In genomic region chr22:23744485-23744884, GRCh38 we compare ENCODE assay signal across 29 cellular contexts. TPM values are rescaled to one million over a fixed set of nuclear protein-coding genes. Genes with fewer than 3 reads are reported as not detected.
"Had no signal": no experiment of that assay in that cellular context is flagged by ENCODE, and none has a peak within 500 bp of the region (broad histone marks: within the 10 kb centered on the region; RNA-seq: fewer than 3 reads in every experiment).

No MANE protein-coding gene starts in this region.

- ATAC-seq: natural killer cell; pancreas; stimulated activated effector memory CD8-positive, alpha-beta T cell treated with anti-CD3 and anti-CD28 coated beads, Interleukin-12 subunit alpha, Interleukin-12 subunit beta, amount 100 ng/mL, for 72 hours had no signal

- H3K9me3 Mint-ChIP-seq: natural killer cell had no signal

- H3K4me1 Mint-ChIP-seq: mesothelial cell of epicardium had no signal

- H3K4me3 Mint-ChIP-seq: mesothelial cell of epicardium; natural killer cell; stimulated activated effector memory CD8-positive, alpha-beta T cell treated with anti-CD3 and anti-CD28 coated beads, Interleukin-12 subunit alpha, Interleukin-12 subunit beta, amount 100 ng/mL, for 72 hours had no signal

- H3K27ac Mint-ChIP-seq: mesothelial cell of epicardium; stimulated activated effector memory CD8-positive, alpha-beta T cell treated with anti-CD3 and anti-CD28 coated beads, Interleukin-12 subunit alpha, Interleukin-12 subunit beta, amount 100 ng/mL, for 72 hours had no signal

- H3K4me1 ChIP-seq: prostate gland, sigmoid colon, testis, transverse colon, vagina had no signal

- H3K27me3 Mint-ChIP-seq: naive B cell had no signal

- H3K9me3 ChIP-seq: pancreas, prostate gland, sigmoid colon, stomach, testis, thyroid gland, transverse colon, upper lobe of left lung, vagina had no signal

- H3K4me3 ChIP-seq: left ventricle myocardium inferior, lung, pancreas, prostate gland, sigmoid colon, spleen, stomach, testis, thyroid gland, transverse colon, upper lobe of left lung, vagina had no signal

- DNase-seq: islet precursor cell; left ventricle myocardium inferior; mesendoderm; naive B cell; natural killer cell; nucleus accumbens; pancreas; posterior cingulate gyrus; retina; right cardiac atrium; sigmoid colon; small intestine; spleen; stimulated activated CD4-positive, alpha-beta T cell treated with anti-CD3 and anti-CD28 coated beads, Interleukin-4, amount 100 ng/mL, for 24 hours; stimulated activated naive CD4-positive, alpha-beta T cell treated with Interleukin-2 at 50 U/mL for 16 hours; stomach; testis; thyroid gland; transverse colon; upper lobe of left lung had no signal

- H3K27ac ChIP-seq: left ventricle myocardium inferior, pancreas, prostate gland, sigmoid colon, spleen, stomach, testis, thyroid gland, transverse colon, upper lobe of left lung, vagina had no signal

- H3K27me3 ChIP-seq: pancreas, sigmoid colon, spleen, stomach, testis, thyroid gland, transverse colon, upper lobe of left lung, vagina had no signal

RNA-seq across cellular contexts. Expression of gene VPREB3, which starts 9.7 kb away (rescaled TPM):
- total RNA-seq: kidney epithelial cell, lower leg skin, lung, mesothelial cell of epicardium, natural killer cell, osteoblast, prostate gland, sigmoid colon, stomach, thyroid gland, urinary bladder, vagina had no signal

RNA-seq across cellular contexts. Expression of gene C22orf15, which starts 18.3 kb away (rescaled TPM):
- total RNA-seq: kidney epithelial cell, left ventricle myocardium inferior, lower leg skin, natural killer cell, pancreas, prostate gland, stomach, thyroid gland, transverse colon, vagina had no signal
